ENCODE assay signal across 10 cellular contexts in genomic region chr3:5021571-5022092, GRCh38. TPM values are rescaled to one million over a fixed set of nuclear protein-coding genes. Genes with fewer than 3 reads are reported as not detected.
DNase-seq lines count a peak whose midpoint lies in the region; ATAC-seq lines count a peak whose summit lies in the region.
"Had no signal": no experiment of that assay in that cellular context is flagged by ENCODE, and none has a peak within 500 bp of the region (broad histone marks: within the 10 kb centered on the region; RNA-seq: fewer than 3 reads in every experiment).

No MANE protein-coding gene starts in this region.

- H3K9me3 Mint-ChIP-seq in activated CD4-positive, alpha-beta T cell treated with anti-CD3 and anti-CD28 coated beads for 36 hours (ENCODE audit: low read depth): no peaks in the 10 kb centered on the region
- no peaks in the 10 kb centered on the region for H3K9me3 Mint-ChIP-seq in stimulated activated effector memory CD8-positive, alpha-beta T cell treated with anti-CD3 and anti-CD28 coated beads, Interleukin-12 subunit alpha, Interleukin-12 subunit beta, amount 100 ng/mL, for 72 hours
- H3K9me3 Mint-ChIP-seq: nephron had no signal

- no peaks in the 10 kb centered on the region for H3K27me3 Mint-ChIP-seq in activated CD4-positive, alpha-beta T cell treated with anti-CD3 and anti-CD28 coated beads for 36 hours

- peak overlapping the region; percentile 89 for H3K27ac Mint-ChIP-seq in activated CD4-positive, alpha-beta T cell treated with anti-CD3 and anti-CD28 coated beads for 36 hours
- peak overlapping the region; percentile 97 for H3K27ac Mint-ChIP-seq in stimulated activated effector memory CD8-positive, alpha-beta T cell treated with anti-CD3 and anti-CD28 coated beads, Interleukin-12 subunit alpha, Interleukin-12 subunit beta, amount 100 ng/mL, for 72 hours

- H3K4me1 Mint-ChIP-seq in activated CD4-positive, alpha-beta T cell treated with anti-CD3 and anti-CD28 coated beads for 36 hours: peaks cover 82% of the 10 kb centered on the region
- H3K4me1 Mint-ChIP-seq in stimulated activated effector memory CD8-positive, alpha-beta T cell treated with anti-CD3 and anti-CD28 coated beads, Interleukin-12 subunit alpha, Interleukin-12 subunit beta, amount 100 ng/mL, for 72 hours: peaks cover 95% of the 10 kb centered on the region

- no peaks in the 10 kb centered on the region for H3K36me3 Mint-ChIP-seq in activated CD4-positive, alpha-beta T cell treated with anti-CD3 and anti-CD28 coated beads for 36 hours (ENCODE audit: low read depth)
- peaks cover 27% of the 10 kb centered on the region for H3K36me3 Mint-ChIP-seq in stimulated activated effector memory CD8-positive, alpha-beta T cell treated with anti-CD3 and anti-CD28 coated beads, Interleukin-12 subunit alpha, Interleukin-12 subunit beta, amount 100 ng/mL, for 72 hours

- DNase-seq in activated CD4-positive, alpha-beta T cell treated with anti-CD3 and anti-CD28 coated beads for 36 hours: peak; percentile 62
- DNase-seq in activated CD4-positive, alpha-beta T cell treated with anti-CD3 and anti-CD28 coated beads, Interleukin-2, amount 50 U/mL, for 4 hours: no peak
- DNase-seq in SW480 (ENCODE audit: low spot score) (peak; percentile 86), NCI-H2081 (lab: John Stamatoyannopoulos, UW) (no peak)
- DNase-seq in stimulated activated effector memory CD8-positive, alpha-beta T cell treated with anti-CD3 and anti-CD28 coated beads, Interleukin-12 subunit alpha, Interleukin-12 subunit beta, amount 100 ng/mL, for 72 hours (ENCODE audit: low spot score in 2 of 2): peak in 1 of 2 donors; percentile 68
- DNase-seq: effector CD4-positive, alpha-beta T cell had no signal

- POLR2A ChIA-PET in activated CD4-positive, alpha-beta T cell treated with anti-CD3 and anti-CD28 coated beads for 36 hours (lab: Charles Lee): interaction anchor here (1.0 to 3.1 kb wide), 7 partner anchors 15 to 171 kb away, joined by 3 to 33 read pairs (median 9); partner anchors contain the start of gene BHLHE40

- intact Hi-C loops in activated CD4-positive, alpha-beta T cell treated with anti-CD3 and anti-CD28 coated beads for 36 hours (cut with DNase I, micrococcal nuclease): loop anchor here (1.0 to 5.0 kb wide), 13 partner anchors 15 to 216 kb away; partner anchors contain the start of gene BHLHE40 (in 1 of the 2)

- CTCF ChIA-PET in activated CD4-positive, alpha-beta T cell treated with anti-CD3 and anti-CD28 coated beads for 36 hours (lab: Charles Lee): interaction anchor here (0.6 to 9.7 kb wide), 19 partner anchors 10 to 310 kb away, joined by 3 to 76 read pairs (median 4); partner anchors contain the start of gene BHLHE40

- ATAC-seq in activated CD4-positive, alpha-beta T cell treated with anti-CD3 and anti-CD28 coated beads for 36 hours: peak; percentile 61
- ATAC-seq in esophagus mucosa (peak; percentile 65), GM18498 (IDR thresholded peaks at IDR 0.05; ENCODE audit: unreplicated experiment) (no peak), GM21390 (IDR thresholded peaks at IDR 0.05; ENCODE audit: unreplicated experiment) (no peak)
- peak; percentile 83 for ATAC-seq in stimulated activated effector memory CD8-positive, alpha-beta T cell treated with anti-CD3 and anti-CD28 coated beads, Interleukin-12 subunit alpha, Interleukin-12 subunit beta, amount 100 ng/mL, for 72 hours

- no peak overlapping the region for H3K4me3 Mint-ChIP-seq in activated CD4-positive, alpha-beta T cell treated with anti-CD3 and anti-CD28 coated beads for 36 hours
- peak overlapping the region; percentile 54 for H3K4me3 Mint-ChIP-seq in stimulated activated effector memory CD8-positive, alpha-beta T cell treated with anti-CD3 and anti-CD28 coated beads, Interleukin-12 subunit alpha, Interleukin-12 subunit beta, amount 100 ng/mL, for 72 hours
- H3K4me3 Mint-ChIP-seq: nephron had no signal

RNA-seq across cellular contexts. Expression of gene BHLHE40, which starts 42.4 kb away (rescaled TPM):
- total RNA-seq in activated CD4-positive, alpha-beta T cell treated with anti-CD3 and anti-CD28 coated beads for 36 hours: 100 to 1,000 TPM; 258 to 273 TPM
- 266 TPM for total RNA-seq in esophagus mucosa

Comparison
In these comparisons a context has a peak if more than half of its experiments do, and no peak if none do; other contexts are left out.
1. DNase-seq: peak in activated CD4-positive, alpha-beta T cell treated with anti-CD3 and anti-CD28 coated beads for 36 hours (single experiment) and SW480 (single experiment); none in activated CD4-positive, alpha-beta T cell treated with anti-CD3 and anti-CD28 coated beads, Interleukin-2, amount 50 U/mL, for 4 hours (0 of 2) and NCI-H2081 (0 of 2).
2. ATAC-seq: peak in activated CD4-positive, alpha-beta T cell treated with anti-CD3 and anti-CD28 coated beads for 36 hours (single experiment), esophagus mucosa (single experiment) and stimulated activated effector memory CD8-positive, alpha-beta T cell treated with anti-CD3 and anti-CD28 coated beads, Interleukin-12 subunit alpha, Interleukin-12 subunit beta, amount 100 ng/mL, for 72 hours (single experiment); none in GM18498 (single experiment) and GM21390 (single experiment).